Comparison of ENCODE assay signal across 13 cellular contexts in the genomic region with DNA sequence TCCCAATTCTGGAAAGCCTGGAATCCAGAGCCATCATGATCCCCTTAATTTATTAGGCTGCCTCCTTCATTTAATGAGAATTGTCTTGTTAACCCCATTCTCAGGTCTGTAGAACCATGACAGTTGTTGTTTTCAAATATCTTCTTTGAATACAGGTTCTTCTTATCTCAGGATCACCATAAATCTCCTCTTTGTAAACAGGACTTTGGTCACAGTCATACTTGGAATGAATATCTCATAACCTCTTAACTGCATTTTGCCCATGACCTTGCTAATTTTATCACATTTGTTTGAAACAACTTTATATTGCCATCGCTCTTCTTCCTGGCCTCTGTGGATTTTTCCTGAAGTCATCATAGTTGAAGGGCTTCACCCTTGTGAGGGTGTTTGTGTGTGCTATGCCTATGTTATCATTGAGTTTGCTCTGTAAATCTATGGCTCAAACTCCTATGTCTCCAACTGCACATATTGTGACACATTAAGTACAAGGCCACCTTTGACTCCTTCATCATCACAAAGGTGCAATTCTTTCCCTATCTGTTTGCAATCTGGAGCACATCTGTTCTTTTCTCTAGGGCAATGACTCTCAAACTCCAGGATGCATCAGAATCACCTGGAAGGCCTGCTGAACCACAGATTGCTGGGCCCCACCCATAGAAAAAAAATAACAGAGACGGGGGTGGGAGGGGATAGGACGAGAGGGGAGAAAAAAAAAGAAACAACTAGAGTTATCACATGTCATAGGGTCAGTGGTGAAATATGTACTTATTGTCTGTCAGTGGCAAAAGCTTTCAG. TPM values are rescaled to one million over a fixed set of nuclear protein-coding genes. Genes with fewer than 3 reads are reported as not detected.
A peak's percentile ranks its signal among the peaks of the same experiment; 100 is the strongest.
DNase-seq lines count a peak whose midpoint lies in the region; ATAC-seq and TF ChIP-seq lines count a peak whose summit lies in the region.
"Had no signal": no experiment of that assay in that cellular context is flagged by ENCODE, and none has a peak within 500 bp of the region (broad histone marks: within the 10 kb centered on the region; RNA-seq: fewer than 3 reads in every experiment).

No MANE protein-coding gene starts in this region.

- peak; percentile 79 for ATAC-seq in left colon
- ATAC-seq: A549; CD8-positive, alpha-beta T cell; HepG2 had no signal

- H3K27ac ChIP-seq in VCaP (peak overlapping the region; percentile 39), transverse colon (peak overlapping the region; percentile 10 to 57 (median 39))
- H3K27ac ChIP-seq: A549 had no signal

- in situ Hi-C loops in transverse colon (cut with MboI; ENCODE audit: low pct_ligation_motif_present in 1 of 4, low pct_unique_long_range_greater_than_20kb in 1 of 4, low sequenced_read_pairs in 3 of 4), result loop anchor here (10.0 to 25.0 kb wide), 5 partner anchors 123 to 411 kb away; partner anchors contain the start of gene ETV3L (in 1 of the 4)

- H3K4me1 ChIP-seq in transverse colon, result peaks cover 0 to 24% (median 8%) of the 10 kb centered on the region in 4 donors
- H3K4me1 ChIP-seq: A549, HAP-1 had no signal

- H3K9me3 ChIP-seq in transverse colon, result no peaks in the 10 kb centered on the region
- H3K9me3 ChIP-seq: A549, HAP-1 had no signal

- intact Hi-C loops in left colon (cut with DNase I, micrococcal nuclease) (loop anchor here in 1 of 2 donors (5.0 kb wide), 1 partner anchor 306 kb away; no protein-coding TSS in a partner anchor), transverse colon (cut with DNase I; ENCODE audit: low total_unique reads) (loop anchor here (10.0 kb wide), 2 partner anchors 303 to 333 kb away; no protein-coding TSS in a partner anchor)

- no peaks in the 10 kb centered on the region for H3K27me3 ChIP-seq in transverse colon

- TF ChIP-seq POLR2A in transverse colon (IDR thresholded peaks at IDR 0.05), result no peak

- TF ChIP-seq CTCF in VCaP (conservative IDR thresholded peaks at IDR 0.05) (no peak), transverse colon (IDR thresholded peaks at IDR 0.05) (no peak)

- H3K4me3 ChIP-seq in transverse colon, result no peak overlapping the region
- H3K4me3 ChIP-seq: A549, GM12878, HAP-1 had no signal

- peak; percentile 24 for DNase-seq in LoVo (ENCODE audit: low spot score)
- DNase-seq in left colon, result no peak
- DNase-seq in transverse colon, result no peak
- no peak for DNase-seq in COLO829 (ENCODE audit: low spot score)
- no peak for DNase-seq in activated CD4-positive, alpha-beta T cell treated with anti-CD3 and anti-CD28 coated beads for 48 hours
- no peak for DNase-seq in activated CD4-positive, alpha-beta T cell treated with anti-CD3 and anti-CD28 coated beads, Interleukin-2, amount 50 U/mL, for 4 hours
- DNase-seq: CD8-positive, alpha-beta T cell had no signal

- H3K36me3 ChIP-seq in transverse colon, result no peaks in the 10 kb centered on the region
- H3K36me3 ChIP-seq: HAP-1 had no signal

- TF ChIP-seq EP300 in transverse colon (IDR thresholded peaks at IDR 0.05; ENCODE audit: low read depth), result no peak

- WGBS in transverse colon (ENCODE audit: low coverage in 1 of 2), 2 donors, result 32 to 49% methylated on average over 3 of the region's 3 CpGs

RNA-seq across cellular contexts. Expression of gene FCRL5, which starts 54.1 kb away (rescaled TPM):
- total RNA-seq in left colon (1 to 10 TPM; 2.2 to 4.5 TPM), transverse colon (10 to 100 TPM in 1 of 4 donors, 1 to 10 TPM in 2, under 1 TPM in 1; 0.20 to 28.7 (median 1.2) TPM)
- total RNA-seq: Daoy, HepG2 had no signal
